ENCODE assay signal across 8 cellular contexts in the genomic region with DNA sequence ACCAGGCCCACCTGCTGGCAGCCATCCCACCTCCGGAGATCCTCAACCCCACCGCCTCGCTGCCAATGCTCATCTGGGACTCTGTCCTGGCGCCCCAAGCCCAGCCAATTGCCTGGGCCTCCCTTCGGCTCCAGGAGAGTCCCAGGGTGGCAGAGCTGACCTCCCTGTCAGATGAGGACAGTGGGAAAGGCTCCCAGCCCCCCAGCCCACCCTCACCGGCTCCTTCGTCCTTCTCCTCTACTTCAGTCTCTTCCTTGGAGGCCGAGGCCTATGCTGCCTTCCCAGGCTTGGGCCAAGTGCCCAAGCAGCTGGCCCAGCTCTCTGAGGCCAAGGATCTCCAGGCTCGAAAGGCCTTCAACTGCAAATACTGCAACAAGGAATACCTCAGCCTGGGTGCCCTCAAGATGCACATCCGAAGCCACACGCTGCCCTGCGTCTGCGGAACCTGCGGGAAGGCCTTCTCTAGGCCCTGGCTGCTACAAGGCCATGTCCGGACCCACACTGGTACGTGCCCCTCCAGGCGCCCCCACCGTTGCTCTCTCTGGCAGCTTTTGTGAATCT. TPM values are rescaled to one million over a fixed set of nuclear protein-coding genes. Genes with fewer than 3 reads are reported as not detected.
DNase-seq lines count a peak whose midpoint lies in the region; ATAC-seq and TF ChIP-seq lines count a peak whose summit lies in the region.

No MANE protein-coding gene starts in this region.

- DNase-seq in astrocyte of the hippocampus (ENCODE audit: low read depth, low spot score) (peak; percentile 50), kidney epithelial cell (ENCODE audit: low read depth) (no peak), NCI-H2081 treated with DMSO at 0.1 percent for 48 hours (lab: John Stamatoyannopoulos, UW) (no peak), germinal center (ENCODE audit: low spot score) (no peak), sciatic nerve (ENCODE audit: low spot score) (no peak), GM10266 (ENCODE audit: extremely low spot score) (no peak)

- H3K9me3 ChIP-seq in HUES6 (ENCODE audit: control insufficient read depth, insufficient read depth, low read depth, low read length): no peaks in the 10 kb centered on the region
- H3K9me3 ChIP-seq in stomach smooth muscle (ENCODE audit: control insufficient read depth in 2 of 2, low read length in 2 of 2): no peaks in the 10 kb centered on the region

- H3K27ac ChIP-seq in HUES6 (ENCODE audit: low read depth, low read length) (no peak overlapping the region), stomach smooth muscle (ENCODE audit: low read length) (peak overlapping the region; percentile 11)

- H3K27me3 ChIP-seq in HUES6 (ENCODE audit: control insufficient read depth, insufficient read depth, low read length) (peaks cover 18% of the 10 kb centered on the region), kidney epithelial cell (ENCODE audit: control insufficient read depth, insufficient read depth, low read length) (peaks cover 11% of the 10 kb centered on the region), stomach smooth muscle (ENCODE audit: control insufficient read depth in 1 of 2, insufficient read depth in 2 of 2, low read length in 2 of 2) (no peaks in the 10 kb centered on the region)

- peak overlapping the region; percentile 91 for H3K4me3 ChIP-seq in HUES6 (ENCODE audit: low read depth, low read length)
- peak overlapping the region; percentile 82 for H3K4me3 ChIP-seq in kidney epithelial cell (ENCODE audit: low read depth, low read length)
- H3K4me3 ChIP-seq in stomach smooth muscle (ENCODE audit: low read length in 2 of 2): peak overlapping the region; percentile 78 to 83

- peaks cover 68% of the 10 kb centered on the region for H3K4me1 ChIP-seq in HUES6 (ENCODE audit: control insufficient read depth, insufficient read depth, low read length)
- peaks cover 42% of the 10 kb centered on the region for H3K4me1 ChIP-seq in stomach smooth muscle (ENCODE audit: control insufficient read depth, insufficient read depth, low read length)

- H3K9ac ChIP-seq in HUES6 (ENCODE audit: low read length) (peak overlapping the region; percentile 81), stomach smooth muscle (ENCODE audit: low read length in 2 of 2) (peak overlapping the region; percentile 74 to 84)

- intact Hi-C loops in sciatic nerve (cut with DNase I): loop anchor here (5.0 kb wide), 1 partner anchor 188 kb away; no protein-coding TSS in a partner anchor

- no peak for TF ChIP-seq CTCF in kidney epithelial cell (IDR thresholded peaks at IDR 0.05; ENCODE audit: insufficient read depth, low read length, poor library complexity, severe bottlenecking)
- no peak for TF ChIP-seq CTCF in GM10266 (IDR thresholded peaks at IDR 0.05; ENCODE audit: control insufficient read depth, insufficient read depth, low read depth, missing control alignments)

- no peak for ATAC-seq in sciatic nerve

- H3K36me3 ChIP-seq in HUES6 (ENCODE audit: control insufficient read depth, insufficient read depth, low read length) (peaks cover 35% of the 10 kb centered on the region), kidney epithelial cell (ENCODE audit: control insufficient read depth, insufficient read depth, low read length) (no peaks in the 10 kb centered on the region), stomach smooth muscle (ENCODE audit: control insufficient read depth in 2 of 2, insufficient read depth in 2 of 2, low read length in 2 of 2) (no peaks in the 10 kb centered on the region)

RNA-seq across cellular contexts. Expression of a gene that starts 1.1 kb away (rescaled TPM):
- total RNA-seq in kidney epithelial cell (1.0 TPM in 1 of 2 replicates, not detected in the other), sciatic nerve (32.6 TPM)

RNA-seq across cellular contexts. Expression of a gene that starts 47.7 kb away (rescaled TPM):
- total RNA-seq in kidney epithelial cell (138 and 216 TPM in 2 replicates), sciatic nerve (80.5 TPM)

Comparison
In these comparisons a context has a peak if more than half of its experiments do, and no peak if none do; other contexts are left out.
1. RNA of a gene that starts 1.1 kb away (total RNA-seq): 32.6 TPM in sciatic nerve (single experiment); 1.0 TPM in kidney epithelial cell; every median in the first group is over 10 times any median in the second.
2. Peak in every context shown above with its lines, with median percentiles within 50 percentile points of each other: H3K4me3 ChIP-seq.